1 cellular context compared by ENCODE assay signal in the genomic region with DNA sequence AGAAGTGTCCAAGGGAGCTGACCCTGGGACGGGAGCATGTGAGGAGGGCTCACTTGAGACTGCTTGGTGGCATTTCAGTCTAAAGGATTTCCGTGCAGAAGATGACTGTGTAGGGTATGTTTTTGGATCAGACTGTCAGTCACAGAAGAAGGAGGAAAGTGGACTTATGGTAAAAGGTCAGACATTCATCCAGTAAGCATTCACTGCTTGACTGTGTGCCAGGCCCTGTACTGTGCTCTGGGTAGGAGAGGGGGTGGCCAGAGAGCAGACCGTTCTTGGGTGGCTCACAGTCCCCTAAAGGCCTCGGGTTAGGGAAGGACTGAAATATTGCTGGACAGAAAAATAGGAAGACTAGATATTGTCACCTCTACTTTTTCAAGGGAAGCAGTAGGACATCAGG.
TF ChIP-seq lines count a peak whose summit lies in the region.

No MANE protein-coding gene starts in this region.

TF ChIP-seq in H1, 55 proteins besides CTCF, POLR2A, EP300 and RAD21:
- TF ChIP-seq SIN3A (conservative IDR thresholded peaks at IDR 0.05 in 1 of 2, IDR thresholded peaks at IDR 0.05 in 1 of 2; ENCODE audit: low read depth in 1 of 2, low read length in 2 of 2) = no peak
- no peak for TF ChIP-seq SRF (IDR thresholded peaks at IDR 0.05; ENCODE audit: low read depth, low read length)
- no peak for TF ChIP-seq HDAC2 (IDR thresholded peaks at IDR 0.05; ENCODE audit: borderline replicate concordance in 1 of 2, low read depth in 2 of 2, low read length in 2 of 2)
- no peak for TF ChIP-seq JUND (IDR thresholded peaks at IDR 0.05; ENCODE audit: low read length)
